Comparison of ENCODE assay signal across 32 cellular contexts in genomic region chr6:66340736-66341135, GRCh38.
"Had no signal": no experiment of that assay in that cellular context is flagged by ENCODE, and none has a peak within 500 bp of the region (broad histone marks: within the 10 kb centered on the region; RNA-seq: fewer than 3 reads in every experiment).

No MANE protein-coding gene starts in this region.

- H3K27me3 ChIP-seq: MG63 had no signal

- H3K9ac ChIP-seq: KMS-11 had no signal

- H3K27ac ChIP-seq: KMS-11 had no signal

- DNase-seq: Karpas-422, Kasumi-1, MG63, MM.1S, MV-4-11, NCI-H1048, NCI-H1092, NCI-H1092 treated with DMSO at 0.1 percent for 48 hours, NCI-H1105, NCI-H1105 treated with DMSO at 0.1 percent for 48 hours, NCI-H1417 treated with DMSO at 0.1 percent for 48 hours, NCI-H1436, NCI-H1436 treated with DMSO at 0.1 percent for 48 hours, NCI-H146, NCI-H1694 treated with DMSO at 0.1 percent for 48 hours, NCI-H187, NCI-H187 treated with DMSO at 0.1 percent for 48 hours, NCI-H1930, NCI-H2029, NCI-H2029 treated with DMSO at 0.1 percent for 48 hours, NCI-H2081, NCI-H2081 treated with DMSO at 0.1 percent for 48 hours, NCI-H2107, NCI-H2171, NCI-H2171 treated with DMSO at 0.1 percent for 48 hours, NCI-H2227 treated with DMSO at 0.1 percent for 48 hours, NCI-H226, NCI-H345, NCI-H446, NCI-H446 treated with DMSO at 0.1 percent for 48 hours, NCI-H510A had no signal

- H3K4me3 ChIP-seq: MG63 had no signal

- H3K9me3 ChIP-seq: MG63 had no signal

- H3K36me3 ChIP-seq: MG63 had no signal
